8 cellular contexts compared by ENCODE assay signal in the genomic region with DNA sequence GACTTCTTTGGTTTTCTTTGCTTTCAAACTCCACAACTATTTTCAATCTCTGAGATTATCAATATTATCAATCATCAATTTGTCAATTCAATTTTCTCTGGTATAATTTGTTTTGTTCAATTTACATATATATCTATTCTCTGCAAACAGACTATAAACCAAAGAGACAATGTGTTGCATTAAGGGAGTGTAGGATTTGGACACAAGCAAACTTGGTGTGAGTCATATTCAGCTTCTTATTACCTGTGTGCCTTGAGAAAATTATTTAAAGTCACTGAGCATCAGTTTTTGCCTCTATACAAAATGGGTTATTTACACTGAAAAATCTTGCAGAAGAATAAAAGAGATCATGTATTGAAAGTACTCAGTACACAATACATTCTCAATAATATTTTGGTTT.
"Had no signal": no experiment of that assay in that cellular context is flagged by ENCODE, and none has a peak within 500 bp of the region (broad histone marks: within the 10 kb centered on the region; RNA-seq: fewer than 3 reads in every experiment).

No MANE protein-coding gene starts in this region.

- ATAC-seq: HepG2, K562 had no signal

- H3K4me3 ChIP-seq: K562 had no signal

- DNase-seq: IMR-90, KBM-7, KG1 had no signal

- H3K27ac ChIP-seq: HL-60 had no signal

- FAIRE-seq: HepG2, HTR-8/SVneo, K562 had no signal

- H3K27ac Mint-ChIP-seq: IgD-negative memory B cell had no signal

- H3K36me3 Mint-ChIP-seq: IgD-negative memory B cell had no signal
